15 cellular contexts compared by ENCODE assay signal in the genomic region with DNA sequence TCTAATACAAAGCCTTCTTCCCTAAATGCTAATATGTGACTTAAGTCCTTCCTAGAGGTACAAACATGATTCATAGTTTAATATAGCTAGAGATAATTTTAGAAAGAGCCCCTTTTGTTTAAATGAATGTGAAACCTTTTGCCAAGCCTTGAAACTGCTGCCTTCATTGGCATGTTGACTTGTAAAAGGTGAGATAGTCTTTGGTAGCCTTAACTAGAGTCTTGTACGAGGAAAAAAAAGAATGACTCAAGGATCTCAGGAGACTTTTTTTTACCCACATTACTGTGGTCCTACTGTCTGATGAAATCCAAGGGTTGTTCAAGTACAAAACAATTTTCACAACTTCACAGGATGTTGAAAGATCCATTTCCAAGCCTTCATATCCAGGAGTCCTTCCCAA.
DNase-seq lines count a peak whose midpoint lies in the region; ATAC-seq, FAIRE-seq and TF ChIP-seq lines count a peak whose summit lies in the region.
"Had no signal": no experiment of that assay in that cellular context is flagged by ENCODE, and none has a peak within 500 bp of the region (broad histone marks: within the 10 kb centered on the region; RNA-seq: fewer than 3 reads in every experiment).

No MANE protein-coding gene starts in this region.

- peak overlapping the region; percentile 78 for H3K4me2 ChIP-seq in A549

- 0 out of 3 replicates have a peak overlapping the region, but pooled peaks have one; percentile 7 for H3K4me3 ChIP-seq in A549
- no peak overlapping the region for H3K4me3 ChIP-seq in cardiac fibroblast (replicated peaks in 1 of 2; ENCODE audit: low read depth in 2 of 2, low read length in 2 of 2)
- no peak overlapping the region for H3K4me3 ChIP-seq in CD8-positive, alpha-beta memory T cell (ENCODE audit: low read length)

- no peaks in the 10 kb centered on the region for H3K9me3 ChIP-seq in A549
- H3K9me3 ChIP-seq in CD8-positive, alpha-beta memory T cell (ENCODE audit: low read length): no peaks in the 10 kb centered on the region

- TF ChIP-seq CTCF in A549 (IDR thresholded peaks at IDR 0.05) (no peak), HFFc6 (IDR thresholded peaks at IDR 0.05) (no peak), cardiac fibroblast (IDR thresholded peaks at IDR 0.05; ENCODE audit: low read depth, low read length) (no peak)

- DNase-seq in A549 (ENCODE audit: low read depth in 1 of 2, low spot score in 1 of 2) (peak in 1 of 2 experiments; percentile 64), HFFc6 (peak; percentile 69), cardiac fibroblast (ENCODE audit: low read depth in 2 of 2) (peak; percentile 90 to 97), iris pigment epithelial cell (ENCODE audit: low read depth) (peak; percentile 93), 8988T (no peak)
- DNase-seq in CD8-positive, alpha-beta memory T cell: no peak
- DNase-seq: activated CD4-positive, alpha-beta T cell treated with anti-CD3 and anti-CD28 coated beads, Interleukin-2, amount 50 U/mL, for 1 hour; caudate nucleus; Kasumi-1; T-cell had no signal

- H3K27ac ChIP-seq in A549: peak overlapping the region; percentile 76 to 77
- no peak overlapping the region for H3K27ac ChIP-seq in CD8-positive, alpha-beta memory T cell (ENCODE audit: low read depth, low read length)

- no peaks in the 10 kb centered on the region for H3K27me3 ChIP-seq in CD8-positive, alpha-beta memory T cell (ENCODE audit: insufficient read depth, low read length, poor library complexity, severe bottlenecking)

- 4% methylated on average over 1 of the region's 1 CpG for WGBS in A549 (ENCODE audit: missing lambda C conversion rate)

- no peak for FAIRE-seq in A549 (lab: Jason Lieb, UNC)

- CTCF ChIA-PET in A549 (lab: Yijun Ruan, JAX): no interaction called here
- CTCF ChIA-PET in CD8-positive, alpha-beta memory T cell (lab: Charles Lee): no interaction called here

- peaks cover 25% of the 10 kb centered on the region for H3K4me1 ChIP-seq in A549
- no peaks in the 10 kb centered on the region for H3K4me1 ChIP-seq in CD8-positive, alpha-beta memory T cell (ENCODE audit: insufficient read depth, low read length)

- peak overlapping the region; percentile 97 for H3K27ac Mint-ChIP-seq in HFFc6
- no peak overlapping the region for H3K27ac Mint-ChIP-seq in CD8-positive, alpha-beta memory T cell
- H3K27ac Mint-ChIP-seq: nephron, T-cell, type B pancreatic cell had no signal

- TF ChIP-seq RAD21 in A549 (conservative IDR thresholded peaks at IDR 0.05 in 1 of 2, IDR thresholded peaks at IDR 0.05 in 1 of 2): no peak

- no peaks in the 10 kb centered on the region for H3K9me3 Mint-ChIP-seq in HFFc6
- H3K9me3 Mint-ChIP-seq in CD8-positive, alpha-beta memory T cell: no peaks in the 10 kb centered on the region
- H3K9me3 Mint-ChIP-seq: T-cell, type B pancreatic cell had no signal

- peaks cover 74% of the 10 kb centered on the region for H3K4me1 Mint-ChIP-seq in HFFc6 (ENCODE audit: low read depth)
- H3K4me1 Mint-ChIP-seq in CD8-positive, alpha-beta memory T cell: no peaks in the 10 kb centered on the region
- H3K4me1 Mint-ChIP-seq: T-cell had no signal

- H3K4me3 Mint-ChIP-seq in HFFc6: peak overlapping the region; percentile 51
- H3K4me3 Mint-ChIP-seq in CD8-positive, alpha-beta memory T cell: no peak overlapping the region
- H3K4me3 Mint-ChIP-seq: nephron, T-cell, type B pancreatic cell had no signal

- no peaks in the 10 kb centered on the region; the same call in 1 of the 2 replicates for H3K27me3 Mint-ChIP-seq in HFFc6 (ENCODE audit: insufficient read depth)
- peaks cover 2 to 14% of the 10 kb centered on the region in 2 donors for H3K27me3 Mint-ChIP-seq in CD8-positive, alpha-beta memory T cell

- ATAC-seq in A549 (peak; percentile 63 to 74; a peak in 5 of 6 replicates), HG03097 (IDR thresholded peaks at IDR 0.05; ENCODE audit: low FRiP score, unreplicated experiment) (no peak), HG03378 (IDR thresholded peaks at IDR 0.05; ENCODE audit: unreplicated experiment) (no peak)
- ATAC-seq: left lobe of liver, T-cell had no signal

- POLR2A ChIA-PET in A549 (lab: Yijun Ruan, JAX): interaction anchor here (0.6 kb wide), 1 partner anchor 56 kb away, joined by 3 read pairs; no protein-coding TSS in a partner anchor
- POLR2A ChIA-PET in CD8-positive, alpha-beta memory T cell (lab: Charles Lee): no interaction called here

- no peak for TF ChIP-seq POLR2A in A549 (IDR thresholded peaks at IDR 0.05; ENCODE audit: low read length)

- H3K36me3 Mint-ChIP-seq in HFFc6 (ENCODE audit: low read depth): peaks cover 16% of the 10 kb centered on the region; the same call in 1 of the 2 replicates
- no peaks in the 10 kb centered on the region for H3K36me3 Mint-ChIP-seq in CD8-positive, alpha-beta memory T cell
- H3K36me3 Mint-ChIP-seq: T-cell, type B pancreatic cell had no signal

- TF ChIP-seq EP300 in A549 (IDR thresholded peaks at IDR 0.05): no peak

- no peaks in the 10 kb centered on the region for H3K36me3 ChIP-seq in CD8-positive, alpha-beta memory T cell (ENCODE audit: insufficient read depth, low read length)

TF ChIP-seq in A549, 52 proteins besides CTCF, POLR2A, EP300 and RAD21:
- TF ChIP-seq, protein P1, sequence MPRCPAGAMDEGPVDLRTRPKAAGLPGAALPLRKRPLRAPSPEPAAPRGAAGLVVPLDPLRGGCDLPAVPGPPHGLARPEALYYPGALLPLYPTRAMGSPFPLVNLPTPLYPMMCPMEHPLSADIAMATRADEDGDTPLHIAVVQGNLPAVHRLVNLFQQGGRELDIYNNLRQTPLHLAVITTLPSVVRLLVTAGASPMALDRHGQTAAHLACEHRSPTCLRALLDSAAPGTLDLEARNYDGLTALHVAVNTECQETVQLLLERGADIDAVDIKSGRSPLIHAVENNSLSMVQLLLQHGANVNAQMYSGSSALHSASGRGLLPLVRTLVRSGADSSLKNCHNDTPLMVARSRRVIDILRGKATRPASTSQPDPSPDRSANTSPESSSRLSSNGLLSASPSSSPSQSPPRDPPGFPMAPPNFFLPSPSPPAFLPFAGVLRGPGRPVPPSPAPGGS (IDR thresholded peaks at IDR 0.05): no peak
- TF ChIP-seq ZSCAN20 (CRISPR knock-in tag; IDR thresholded peaks at IDR 0.05): no peak
- TF ChIP-seq, protein P2, sequence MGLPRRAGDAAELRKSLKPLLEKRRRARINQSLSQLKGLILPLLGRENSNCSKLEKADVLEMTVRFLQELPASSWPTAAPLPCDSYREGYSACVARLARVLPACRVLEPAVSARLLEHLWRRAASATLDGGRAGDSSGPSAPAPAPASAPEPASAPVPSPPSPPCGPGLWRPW (IDR thresholded peaks at IDR 0.05): peak; percentile 38; the same call in 1 of the 2 replicates
- peak in 1 of 2 experiments; percentile 68; a peak in 1 of 4 replicates for TF ChIP-seq CEBPB (IDR thresholded peaks at IDR 0.05)

Comparison
In these comparisons a context has a peak if more than half of its experiments do, and no peak if none do; other contexts are left out.
1. ATAC-seq: peak in A549 (2 of 2); none in HG03097 (single experiment) and HG03378 (single experiment).
2. DNase-seq: peak in HFFc6 (single experiment), cardiac fibroblast (2 of 2) and iris pigment epithelial cell (single experiment); none in CD8-positive, alpha-beta memory T cell (0 of 5) and 8988T (single experiment).